Comparison of ENCODE assay signal across 8 cellular contexts in genomic region chr12:56158029-56158925, GRCh38. TPM values are rescaled to one million over a fixed set of nuclear protein-coding genes. Genes with fewer than 3 reads are reported as not detected.
DNase-seq lines count a peak whose midpoint lies in the region; ATAC-seq, FAIRE-seq and TF ChIP-seq lines count a peak whose summit lies in the region.

MYL6 (plus strand) TSS chr12:56158359; CDS start chr12:56158402, 43 bp downstream.

- H3K4me1 ChIP-seq in BLaER1 (peaks cover 65% of the 10 kb centered on the region), HepG2 (ENCODE audit: insufficient read depth, low read length) (peaks cover 64% of the 10 kb centered on the region)

- CTCF ChIA-PET in HepG2 (lab: Yijun Ruan, JAX; ENCODE audit: low intra/inter-chr PET ratio, low total read pairs), result interaction anchor here (1.2 to 1.8 kb wide), 3 partner anchors 31 to 32 kb away, joined by 3 to 7 read pairs (median 3); partner anchors contain the start of gene SMARCC2

- H3K9ac ChIP-seq in BLaER1, result peak within 1 kb of the TSS; percentile 98
- H3K9ac ChIP-seq in HepG2 (ENCODE audit: insufficient read depth, low read depth, low read length), result peak within 1 kb of the TSS; percentile 100

- peak; percentile 78 for FAIRE-seq in HepG2 (lab: Jason Lieb, UNC)

- peaks cover 31% of the 10 kb centered on the region for H3K79me2 ChIP-seq in HepG2 (ENCODE audit: insufficient read depth, low read length)

- peaks cover 46% of the 10 kb centered on the region for H4K20me1 ChIP-seq in BLaER1
- peaks cover 28% of the 10 kb centered on the region for H4K20me1 ChIP-seq in HepG2 (ENCODE audit: insufficient read depth, low read length)

- peaks cover 63% of the 10 kb centered on the region for H3K36me3 ChIP-seq in BLaER1
- H3K36me3 ChIP-seq in HepG2 (replicated peaks in 1 of 2; ENCODE audit: control insufficient read depth in 1 of 2, insufficient read depth in 2 of 2, low read length in 2 of 2), result peaks cover 21 to 35% of the 10 kb centered on the region in 2 experiments

- no peak within 1 kb of the TSS for H2AFZ ChIP-seq in HepG2 (ENCODE audit: low read length)

- H3K9me3 ChIP-seq in BLaER1, result no peaks in the 10 kb centered on the region
- H3K9me3 ChIP-seq in HepG2 (ENCODE audit: low read length), result no peaks in the 10 kb centered on the region

- peak within 1 kb of the TSS; percentile 94 for H3K4me3 ChIP-seq in BLaER1
- H3K4me3 ChIP-seq in HepG2 (replicated peaks in 1 of 3; ENCODE audit: insufficient read depth in 1 of 3, low read depth in 2 of 3, low read length in 3 of 3), result peak within 1 kb of the TSS; percentile 92 to 99 (median 95)

- in situ Hi-C loops in HepG2 (cut with HindIII; ENCODE audit: extremely low pct_ligation_motif_present, low pct_unique_long_range_greater_than_20kb), result loop anchor here (5.0 kb wide), 1 partner anchor 36 kb away; no protein-coding TSS in a partner anchor

- H3K27ac ChIP-seq in BLaER1 (peak within 1 kb of the TSS; percentile 94), HepG2 (ENCODE audit: extremely low read length, insufficient read depth, low read length) (peak within 1 kb of the TSS; percentile 87)

- TF ChIP-seq EP300 in HepG2 (IDR thresholded peaks at IDR 0.05; ENCODE audit: low read depth in 2 of 2, low read length in 2 of 2), result no peak
- TF ChIP-seq EP300 in HepG2 (CRISPR knock-in tag; IDR thresholded peaks at IDR 0.05; ENCODE audit: borderline replicate concordance), result no peak; the same call in 1 of the 2 replicates

- POLR2A ChIA-PET in HepG2 (lab: Yijun Ruan, JAX), result interaction anchor here (0.5 to 3.4 kb wide), 14 partner anchors 8 to 228 kb away, joined by 3 to 30 read pairs (median 5); partner anchors contain the start of genes ESYT1, RNF41, RPL41 and SMARCC2

- ATAC-seq in GM19351 (IDR thresholded peaks at IDR 0.05; ENCODE audit: unreplicated experiment), result peak; percentile 80
- peak; percentile 61 for ATAC-seq in HG03558 (IDR thresholded peaks at IDR 0.05; ENCODE audit: extremely low read depth, unreplicated experiment)
- peak; percentile 84 for ATAC-seq in HepG2

- no TSS peak for BruUV-seq in HepG2 (replicated peaks; lab: Mats Ljungman, UMichigan)

- H3K4me2 ChIP-seq in BLaER1, result peak within 1 kb of the TSS; percentile 95
- H3K4me2 ChIP-seq in HepG2 (ENCODE audit: low read depth, low read length), result peak within 1 kb of the TSS; percentile 83

- peak; percentile 98 to 99 for TF ChIP-seq POLR2A in HepG2 (IDR thresholded peaks at IDR 0.05; ENCODE audit: insufficient read depth in 1 of 2, low read depth in 2 of 2, low read length in 2 of 2)

- no peaks in the 10 kb centered on the region for H3K27me3 ChIP-seq in BLaER1
- H3K27me3 ChIP-seq in HepG2 (ENCODE audit: control insufficient read depth in 1 of 2, insufficient read depth in 2 of 2, low read length in 2 of 2), result no peaks in the 10 kb centered on the region; a peak in 1 of 5 replicates

- WGBS in HepG2 (ENCODE audit: low lambda C conversion rate), result under 1% methylated on average over 23 of the region's 30 CpGs

- TF ChIP-seq CTCF in HepG2 (CRISPR knock-in tag; IDR thresholded peaks at IDR 0.05), result no peak

- TF ChIP-seq RAD21 in HepG2 (CRISPR knock-in tag; IDR thresholded peaks at IDR 0.05), result no peak

- DNase-seq in NCI-H748 (lab: John Stamatoyannopoulos, UW; ENCODE audit: unreplicated experiment) (peak; percentile 99), dermis blood vessel endothelial cell (peak; percentile 99), HepG2 (ENCODE audit: low spot score) (peak; percentile 96)
- DNase-seq in activated CD4-positive, alpha-beta T cell treated with anti-CD3 and anti-CD28 coated beads, Interleukin-2, amount 50 U/mL, for 24 hours (ENCODE audit: low read depth in 1 of 2, low spot score in 1 of 2), result peak; percentile 70 to 96
- DNase-seq in stimulated activated CD4-positive, alpha-beta T cell treated with anti-CD3 and anti-CD28 coated beads, Interleukin-4, amount 100 ng/mL, for 1 hour, result peak; percentile 83

- intact Hi-C loops in HepG2 (cut with micrococcal nuclease; ENCODE audit: unreplicated experiment), result loop anchor here (2.0 to 5.0 kb wide), 2 partner anchors 31 to 34 kb away; no protein-coding TSS in a partner anchor

TF ChIP-seq in HepG2, 621 proteins besides CTCF, POLR2A, EP300 and RAD21 (continues in another document):
- TF ChIP-seq ZSCAN30 (CRISPR knock-in tag; IDR thresholded peaks at IDR 0.05) (no peak; the same call in none of the 2 replicates), SSRP1 (CRISPR knock-in tag; IDR thresholded peaks at IDR 0.05) (no peak), MED13 (CRISPR knock-in tag; IDR thresholded peaks at IDR 0.05) (no peak), GABPA (IDR thresholded peaks at IDR 0.05; ENCODE audit: low read depth, low read length) (no peak), GABPA (CRISPR knock-in tag; IDR thresholded peaks at IDR 0.05; ENCODE audit: low read depth) (no peak; the same call in 1 of the 2 replicates), ZNF326 (CRISPR knock-in tag; IDR thresholded peaks at IDR 0.05; ENCODE audit: borderline replicate concordance) (no peak), ZNF234 (CRISPR knock-in tag; conservative IDR thresholded peaks at IDR 0.05) (no peak), RFX5 (IDR thresholded peaks at IDR 0.05; ENCODE audit: low read depth, low read length) (peak; percentile 76), ZNF577 (CRISPR knock-in tag; IDR thresholded peaks at IDR 0.05; ENCODE audit: borderline replicate concordance, low read depth) (no peak), ZBTB7B (CRISPR knock-in tag; IDR thresholded peaks at IDR 0.05) (no peak), ZNF101 (CRISPR knock-in tag; IDR thresholded peaks at IDR 0.05; ENCODE audit: borderline replicate concordance, low read depth) (no peak), ATF4 (CRISPR knock-in tag; IDR thresholded peaks at IDR 0.05) (peak in 1 of 2 experiments; percentile 35; a peak in 1 of 4 replicates), ZNF780A (CRISPR knock-in tag; IDR thresholded peaks at IDR 0.05) (no peak), TGIF2 (CRISPR knock-in tag; IDR thresholded peaks at IDR 0.05) (peak; percentile 75; the same call in 1 of the 2 replicates), GMEB2 (CRISPR knock-in tag; IDR thresholded peaks at IDR 0.05; ENCODE audit: low read depth) (no peak), HOXA7 (CRISPR knock-in tag; IDR thresholded peaks at IDR 0.05) (no peak)
- TF ChIP-seq, protein P1, sequence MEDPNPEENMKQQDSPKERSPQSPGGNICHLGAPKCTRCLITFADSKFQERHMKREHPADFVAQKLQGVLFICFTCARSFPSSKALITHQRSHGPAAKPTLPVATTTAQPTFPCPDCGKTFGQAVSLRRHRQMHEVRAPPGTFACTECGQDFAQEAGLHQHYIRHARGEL (CRISPR knock-in tag; IDR thresholded peaks at IDR 0.05), result no peak

RNA-seq across cellular contexts. Expression of gene MYL6, which starts in this region (rescaled TPM):
- total RNA-seq in dermis blood vessel endothelial cell, result 1,647 and 2,863 TPM in 2 replicates
- total RNA-seq in HepG2 (2016; rRNA removed; fragmentation: Illumina TruSeq; extraction: Trizol), result 1,192 and 1,778 TPM in 2 replicates
- 428 and 482 TPM in 2 replicates for total RNA-seq in HepG2 (2016; cell fraction: cytosol; rRNA removed; fragmentation: Illumina TruSeq; extraction: Trizol; ENCODE audit: low read depth)
- total RNA-seq in HepG2 (2016; cell fraction: insoluble cytoplasmic fraction; rRNA removed; fragmentation: Illumina TruSeq; extraction: Trizol), result 1,256 and 1,894 TPM in 2 replicates
- 384 and 408 TPM in 2 replicates for total RNA-seq in HepG2 (2016; cell fraction: membrane; rRNA removed; fragmentation: Illumina TruSeq; extraction: Trizol)
- total RNA-seq in HepG2 (2016; cell fraction: nucleus; rRNA removed; fragmentation: Illumina TruSeq; extraction: Trizol), result 421 and 427 TPM in 2 replicates
- 983 and 1,127 TPM in 2 replicates for polyA plus RNA-seq in HepG2 (2011; rRNA removed)
- polyA plus RNA-seq in HepG2 (2011; cell fraction: cytosol; rRNA removed), result 1,443 and 1,577 TPM in 2 replicates
- 447 and 559 TPM in 2 replicates for polyA plus RNA-seq in HepG2 (2011; cell fraction: nucleus; rRNA removed)
- 597 and 749 TPM in 2 replicates for polyA plus RNA-seq in HepG2 (2012)
- polyA plus RNA-seq in HepG2 (2016; cell fraction: cytosol; fragmentation: Illumina TruSeq; extraction: Trizol; ENCODE audit: low read depth), result 405 and 433 TPM in 2 replicates
- 1,500 and 1,664 TPM in 2 replicates for polyA plus RNA-seq in HepG2 (2016; cell fraction: insoluble cytoplasmic fraction; fragmentation: Illumina TruSeq; extraction: Trizol; ENCODE audit: low read depth)
- polyA plus RNA-seq in HepG2 (2016; cell fraction: membrane; fragmentation: Illumina TruSeq; extraction: Trizol; ENCODE audit: low read depth), result 283 and 315 TPM in 2 replicates
- 579 and 630 TPM in 2 replicates for polyA plus RNA-seq in HepG2 (2016; cell fraction: nucleus; fragmentation: Illumina TruSeq; extraction: Trizol; ENCODE audit: insufficient read depth, low read depth)
- polyA minus RNA-seq in HepG2 (2011; rRNA and poly(A)+ RNA removed; ENCODE audit: low replicate concordance), result 230 and 730 TPM in 2 replicates
- polyA minus RNA-seq in HepG2 (2011; cell fraction: cytosol; rRNA and poly(A)+ RNA removed), result 135 and 172 TPM in 2 replicates
- polyA minus RNA-seq in HepG2 (2011; cell fraction: nucleus; rRNA and poly(A)+ RNA removed), result 220 and 358 TPM in 2 replicates

Comparison
In these comparisons a context has a peak if more than half of its experiments do, and no peak if none do; other contexts are left out.
1. Peak in every context shown above with its lines: DNase-seq, ATAC-seq, H3K4me3 ChIP-seq and H3K27ac ChIP-seq.